ENCODE assay signal across 21 cellular contexts in the genomic region with DNA sequence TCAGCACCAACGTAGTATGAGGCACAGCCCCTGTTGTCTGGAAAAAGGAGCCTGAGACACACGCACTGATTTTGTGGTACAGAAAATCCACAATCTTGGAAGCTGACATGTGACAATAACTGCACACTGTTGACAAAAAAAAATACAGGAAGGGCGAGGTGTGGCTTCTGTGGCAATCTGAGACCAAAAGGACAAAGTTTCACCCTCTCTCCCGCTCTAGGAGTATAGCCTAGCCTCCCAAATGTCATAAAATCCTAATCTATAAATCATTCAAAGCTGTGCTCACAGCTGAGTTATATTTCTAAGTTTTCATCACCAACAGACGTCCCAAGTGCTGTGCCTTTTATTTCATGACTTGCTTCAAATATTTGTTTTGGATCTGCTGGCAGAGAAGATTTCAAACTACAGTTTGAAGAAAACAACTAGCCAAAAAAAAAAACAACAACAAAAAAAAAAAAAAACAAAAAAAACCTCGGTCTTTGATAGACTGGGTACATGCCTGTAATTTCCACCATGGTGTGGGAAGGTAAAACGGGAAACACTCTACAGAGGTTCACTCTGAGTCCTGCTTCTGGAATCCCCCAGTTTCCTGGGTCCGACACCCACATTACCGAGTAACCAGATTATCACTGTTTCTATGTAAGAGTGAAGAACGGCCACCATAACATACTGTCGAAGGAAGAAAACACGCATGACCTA.
DNase-seq lines count a peak whose midpoint lies in the region; ATAC-seq and TF ChIP-seq lines count a peak whose summit lies in the region.
"Had no signal": no experiment of that assay in that cellular context is flagged by ENCODE, and none has a peak within 500 bp of the region (broad histone marks: within the 10 kb centered on the region; RNA-seq: fewer than 3 reads in every experiment).

No MANE protein-coding gene starts in this region.

- CTCF ChIA-PET in OCI-LY7 (lab: Charles Lee; ENCODE audit: unreplicated experiment), result no interaction called here

- no TSS peak for BruUV-seq in OCI-LY7 (replicated peaks; lab: Mats Ljungman, UMichigan)

- H3K27me3 Mint-ChIP-seq in activated naive CD8-positive, alpha-beta T cell treated with anti-CD3 and anti-CD28 coated beads, Interleukin-2, amount 50 U/mL, for 24 hours, result no peaks in the 10 kb centered on the region
- H3K27me3 Mint-ChIP-seq: activated B cell treated with CpG ODN at 0.5 μM for 24 hours; activated CD8-positive, alpha-beta T cell treated with anti-CD3 and anti-CD28 coated beads for 36 hours; stimulated activated naive B cell treated with anti-CD40 and anti-IgM and Interleukin-4, amounts not matched to agents 10 μg/mL and 1 μg/mL and 100 μg/mL, for 72 hours had no signal

- no peaks in the 10 kb centered on the region for H3K9me3 Mint-ChIP-seq in activated naive CD8-positive, alpha-beta T cell treated with anti-CD3 and anti-CD28 coated beads, Interleukin-2, amount 50 U/mL, for 24 hours
- H3K9me3 Mint-ChIP-seq: activated B cell treated with CpG ODN at 0.5 μM for 24 hours; activated CD8-positive, alpha-beta T cell treated with anti-CD3 and anti-CD28 coated beads for 36 hours; activated naive CD4-positive, alpha-beta T cell treated with anti-CD3 and anti-CD28 coated beads, Interleukin-2, amount 50 U/mL, for 72 hours; activated T-cell treated with anti-CD3 and anti-CD28 coated beads, Interleukin-2, amount 50 U/mL, for 72 hours; GM23338; mesothelial cell of epicardium; nephron progenitor cell; stimulated activated naive B cell treated with anti-CD40 and anti-IgM and Interleukin-4, amounts not matched to agents 10 μg/mL and 1 μg/mL and 100 μg/mL, for 72 hours; T-helper 2 cell treated with Interferon-gamma antibody and Interleukin-4, amounts not matched to agents 5 μg/mL and 100 μg/mL, for 36 hours had no signal

- H3K36me3 ChIP-seq in OCI-LY7 (ENCODE audit: insufficient read depth, low read length), result no peaks in the 10 kb centered on the region
- H3K36me3 ChIP-seq in right atrium auricular region, result no peaks in the 10 kb centered on the region
- H3K36me3 ChIP-seq in rectal smooth muscle tissue (ENCODE audit: control insufficient read depth, insufficient read depth, low read length), result no peaks in the 10 kb centered on the region
- H3K36me3 ChIP-seq: BLaER1, SJSA1 had no signal

- peak overlapping the region; percentile 47 for H3K4me2 ChIP-seq in OCI-LY7 (ENCODE audit: low read length)
- H3K4me2 ChIP-seq: BLaER1, GM23338 had no signal

- no peaks in the 10 kb centered on the region for H4K20me1 ChIP-seq in OCI-LY7 (ENCODE audit: insufficient read depth, low read length)
- H4K20me1 ChIP-seq: BLaER1 had no signal

- H3K9me3 ChIP-seq in OCI-LY7 (ENCODE audit: low read length) (no peaks in the 10 kb centered on the region), right atrium auricular region (no peaks in the 10 kb centered on the region)
- H3K9me3 ChIP-seq: BLaER1, SJSA1, tibial nerve had no signal

- H2AFZ ChIP-seq in OCI-LY7 (ENCODE audit: low read length), result peak overlapping the region; percentile 9; the same call in 1 of the 2 replicates
- H2AFZ ChIP-seq: GM23338 had no signal

- H3K36me3 Mint-ChIP-seq in activated naive CD8-positive, alpha-beta T cell treated with anti-CD3 and anti-CD28 coated beads, Interleukin-2, amount 50 U/mL, for 24 hours (ENCODE audit: low read depth), result no peaks in the 10 kb centered on the region
- H3K36me3 Mint-ChIP-seq: activated naive CD4-positive, alpha-beta T cell treated with anti-CD3 and anti-CD28 coated beads, Interleukin-2, amount 50 U/mL, for 72 hours; mesothelial cell of epicardium had no signal

- no peak for ATAC-seq in activated naive CD8-positive, alpha-beta T cell treated with anti-CD3 and anti-CD28 coated beads, Interleukin-2, amount 50 U/mL, for 24 hours
- no peak for ATAC-seq in GM19023 (IDR thresholded peaks at IDR 0.05; ENCODE audit: unreplicated experiment)
- ATAC-seq: activated CD8-positive, alpha-beta T cell treated with anti-CD3 and anti-CD28 coated beads for 36 hours; activated naive CD4-positive, alpha-beta T cell treated with anti-CD3 and anti-CD28 coated beads, Interleukin-2, amount 50 U/mL, for 72 hours; activated T-cell treated with anti-CD3 and anti-CD28 coated beads, Interleukin-2, amount 50 U/mL, for 72 hours; GM23338; stimulated activated naive B cell treated with anti-CD40 and anti-IgM and Interleukin-4, amounts not matched to agents 10 μg/mL and 1 μg/mL and 100 μg/mL, for 72 hours had no signal

- peaks cover 6% of the 10 kb centered on the region for H3K79me2 ChIP-seq in OCI-LY7 (ENCODE audit: insufficient read depth, low read depth, low read length)

- intact Hi-C loops in OCI-LY7 (cut with micrococcal nuclease; ENCODE audit: unreplicated experiment), result no loop called here

- H3K9ac ChIP-seq in rectal smooth muscle tissue (ENCODE audit: low read length), result no peak overlapping the region
- H3K9ac ChIP-seq: BLaER1 had no signal

- H3K4me1 ChIP-seq in OCI-LY7 (ENCODE audit: insufficient read depth, low read length, poor library complexity, severe bottlenecking) (peaks cover 49% of the 10 kb centered on the region), right atrium auricular region (peaks cover 0 to 12% of the 10 kb centered on the region in 2 donors), rectal smooth muscle tissue (ENCODE audit: control insufficient read depth, insufficient read depth, low read length) (peaks cover 2% of the 10 kb centered on the region)
- H3K4me1 ChIP-seq: BLaER1, SJSA1, tibial nerve had no signal

- POLR2A ChIA-PET in OCI-LY7 (lab: Charles Lee), result interaction anchor here (0.7 to 0.8 kb wide), 4 partner anchors 13 to 177 kb away, joined by 3 to 7 read pairs (median 4); no protein-coding TSS in a partner anchor

- H3K4me3 ChIP-seq in AG09309 (ENCODE audit: control insufficient read depth, low read depth, low read length) (peak overlapping the region; percentile 10), OCI-LY7 (ENCODE audit: low read depth, low read length, poor library complexity, severe bottlenecking) (no peak overlapping the region), right atrium auricular region (peak overlapping the region; percentile 2 to 32), rectal smooth muscle tissue (ENCODE audit: low read length) (peak overlapping the region; percentile 44)
- H3K4me3 ChIP-seq: BLaER1, GM23338, SJSA1, tibial nerve had no signal

- no peak overlapping the region for H3K4me3 Mint-ChIP-seq in activated naive CD8-positive, alpha-beta T cell treated with anti-CD3 and anti-CD28 coated beads, Interleukin-2, amount 50 U/mL, for 24 hours
- H3K4me3 Mint-ChIP-seq: activated B cell treated with CpG ODN at 0.5 μM for 24 hours; activated CD8-positive, alpha-beta T cell treated with anti-CD3 and anti-CD28 coated beads for 36 hours; activated T-cell treated with anti-CD3 and anti-CD28 coated beads, Interleukin-2, amount 50 U/mL, for 72 hours; GM23338; mesothelial cell of epicardium; nephron progenitor cell; stimulated activated naive B cell treated with anti-CD40 and anti-IgM and Interleukin-4, amounts not matched to agents 10 μg/mL and 1 μg/mL and 100 μg/mL, for 72 hours; T-helper 2 cell treated with Interferon-gamma antibody and Interleukin-4, amounts not matched to agents 5 μg/mL and 100 μg/mL, for 36 hours had no signal

- no peak for DNase-seq in AG09309 (ENCODE audit: low read depth)
- DNase-seq in OCI-LY7 (ENCODE audit: low spot score), result no peak
- no peak for DNase-seq in right atrium auricular region (ENCODE audit: low spot score)
- DNase-seq in activated naive CD8-positive, alpha-beta T cell treated with anti-CD3 and anti-CD28 coated beads, Interleukin-2, amount 50 U/mL, for 24 hours, result no peak
- DNase-seq in GF-D8 (lab: John Stamatoyannopoulos, UW), result no peak
- no peak for DNase-seq in activated T-cell treated with anti-CD3 and anti-CD28 coated beads, Interleukin-2, amount 50 U/mL, for 48 hours
- DNase-seq: activated B cell treated with CpG ODN at 0.5 μM for 24 hours; activated CD8-positive, alpha-beta T cell treated with anti-CD3 and anti-CD28 coated beads for 36 hours; activated T-cell treated with anti-CD3 and anti-CD28 coated beads, Interleukin-2, amount 50 U/mL, for 72 hours; NCI-H2171 treated with DMSO at 0.1 percent for 48 hours; nephron progenitor cell; stimulated activated naive B cell treated with anti-CD40 and anti-IgM and Interleukin-4, amounts not matched to agents 10 μg/mL and 1 μg/mL and 100 μg/mL, for 72 hours had no signal

- H3K27ac Mint-ChIP-seq in activated naive CD8-positive, alpha-beta T cell treated with anti-CD3 and anti-CD28 coated beads, Interleukin-2, amount 50 U/mL, for 24 hours, result no peak overlapping the region
- H3K27ac Mint-ChIP-seq: activated B cell treated with CpG ODN at 0.5 μM for 24 hours; activated CD8-positive, alpha-beta T cell treated with anti-CD3 and anti-CD28 coated beads for 36 hours; activated naive CD4-positive, alpha-beta T cell treated with anti-CD3 and anti-CD28 coated beads, Interleukin-2, amount 50 U/mL, for 72 hours; activated T-cell treated with anti-CD3 and anti-CD28 coated beads, Interleukin-2, amount 50 U/mL, for 72 hours; mesothelial cell of epicardium; nephron progenitor cell; stimulated activated naive B cell treated with anti-CD40 and anti-IgM and Interleukin-4, amounts not matched to agents 10 μg/mL and 1 μg/mL and 100 μg/mL, for 72 hours; T-helper 2 cell treated with Interferon-gamma antibody and Interleukin-4, amounts not matched to agents 5 μg/mL and 100 μg/mL, for 36 hours had no signal

- no peaks in the 10 kb centered on the region for H3K9me2 ChIP-seq in OCI-LY7 (ENCODE audit: insufficient read depth, low read length)

- H3K27me3 ChIP-seq in right atrium auricular region (no peaks in the 10 kb centered on the region), rectal smooth muscle tissue (ENCODE audit: control insufficient read depth, insufficient read depth, low read length) (no peaks in the 10 kb centered on the region)
- H3K27me3 ChIP-seq: BLaER1, SJSA1, tibial nerve had no signal

- H3K4me1 Mint-ChIP-seq in activated naive CD8-positive, alpha-beta T cell treated with anti-CD3 and anti-CD28 coated beads, Interleukin-2, amount 50 U/mL, for 24 hours, result no peaks in the 10 kb centered on the region
- H3K4me1 Mint-ChIP-seq: activated B cell treated with CpG ODN at 0.5 μM for 24 hours; mesothelial cell of epicardium; stimulated activated naive B cell treated with anti-CD40 and anti-IgM and Interleukin-4, amounts not matched to agents 10 μg/mL and 1 μg/mL and 100 μg/mL, for 72 hours had no signal

- H3K27ac ChIP-seq in OCI-LY7 (ENCODE audit: low read depth, low read length, poor library complexity, severe bottlenecking) (no peak overlapping the region), right atrium auricular region (peak overlapping the region; percentile 52 to 77), rectal smooth muscle tissue (ENCODE audit: low read depth, low read length) (peak overlapping the region; percentile 14)
- H3K27ac ChIP-seq: BLaER1, SJSA1, tibial nerve had no signal

- TF ChIP-seq CTCF in AG09309 (IDR thresholded peaks at IDR 0.05; ENCODE audit: control insufficient read depth, insufficient read depth, low read depth, low read length, missing control alignments), result no peak
- TF ChIP-seq CTCF in OCI-LY7 (conservative IDR thresholded peaks at IDR 0.05; ENCODE audit: low read length), result no peak
- no peak for TF ChIP-seq CTCF in right atrium auricular region (IDR thresholded peaks at IDR 0.05)
